ENCODE assay signal across 9 cellular contexts in genomic region chr15:74841761-74842385, GRCh38. TPM values are rescaled to one million over a fixed set of nuclear protein-coding genes. Genes with fewer than 3 reads are reported as not detected.
DNase-seq lines count a peak whose midpoint lies in the region; ATAC-seq and TF ChIP-seq lines count a peak whose summit lies in the region.
"Had no signal": no experiment of that assay in that cellular context is flagged by ENCODE, and none has a peak within 500 bp of the region (broad histone marks: within the 10 kb centered on the region; RNA-seq: fewer than 3 reads in every experiment).

No MANE protein-coding gene starts in this region.

- ATAC-seq in GM19351 (IDR thresholded peaks at IDR 0.05; ENCODE audit: unreplicated experiment) = no peak
- no peak for ATAC-seq in HG02981 (IDR thresholded peaks at IDR 0.05; ENCODE audit: unreplicated experiment)
- no peak for ATAC-seq in GM21786 (IDR thresholded peaks at IDR 0.05; ENCODE audit: unreplicated experiment)

- intact Hi-C loops in esophagus muscularis mucosa (cut with DNase I) (no loop called here), prostate gland (cut with DNase I) (loop anchor here (5.0 kb wide), 2 partner anchors 60 to 65 kb away; partner anchors contain the start of genes CSK and FAM219B)

- H3K9me3 ChIP-seq in esophagus muscularis mucosa = no peaks in the 10 kb centered on the region
- H3K9me3 ChIP-seq in prostate gland = no peaks in the 10 kb centered on the region

- TF ChIP-seq CTCF in RWPE1 (conservative IDR thresholded peaks at IDR 0.05; ENCODE audit: low read depth) = no peak
- no peak for TF ChIP-seq CTCF in esophagus muscularis mucosa (IDR thresholded peaks at IDR 0.05)
- no peak for TF ChIP-seq CTCF in prostate gland (IDR thresholded peaks at IDR 0.05)

- DNase-seq in G401 (ENCODE audit: low spot score) = peak; percentile 37
- DNase-seq in RWPE1 (ENCODE audit: low spot score) = no peak
- no peak for DNase-seq in esophagus muscularis mucosa (ENCODE audit: extremely low spot score)
- no peak for DNase-seq in prostate gland (ENCODE audit: low spot score)
- DNase-seq in H4 (ENCODE audit: low spot score) = no peak

- 82% methylated on average over 13 of the region's 14 CpGs for WGBS in esophagus muscularis mucosa
- 68% methylated on average over 14 of the region's 14 CpGs for WGBS in prostate gland

- peak overlapping the region; percentile 82 to 99 (median 92) for H3K4me3 ChIP-seq in esophagus muscularis mucosa
- peak overlapping the region; percentile 88 to 95 for H3K4me3 ChIP-seq in prostate gland

- TF ChIP-seq EP300 in esophagus muscularis mucosa (IDR thresholded peaks at IDR 0.05) = no peak

- peaks cover 3 to 71% (median 64%) of the 10 kb centered on the region in 4 donors for H3K36me3 ChIP-seq in esophagus muscularis mucosa
- no peaks in the 10 kb centered on the region for H3K36me3 ChIP-seq in prostate gland

- no peak for TF ChIP-seq POLR2A in esophagus muscularis mucosa (IDR thresholded peaks at IDR 0.05; ENCODE audit: low read depth)
- TF ChIP-seq POLR2A in prostate gland (IDR thresholded peaks at IDR 0.05) = no peak

- H3K27me3 ChIP-seq in esophagus muscularis mucosa = no peaks in the 10 kb centered on the region
- no peaks in the 10 kb centered on the region for H3K27me3 ChIP-seq in prostate gland (replicated peaks; ENCODE audit: insufficient read depth)

- H3K4me1 ChIP-seq in esophagus muscularis mucosa (peaks cover 20 to 46% (median 31%) of the 10 kb centered on the region in 4 donors), prostate gland (replicated peaks) (peaks cover 10% of the 10 kb centered on the region)

- in situ Hi-C loops in G401 (cut with HindIII; ENCODE audit: low sequenced_read_pairs) = loop anchor here (5.0 kb wide), 1 partner anchor 75 kb away; no protein-coding TSS in a partner anchor

- POLR2A ChIA-PET in RWPE1 (lab: Yijun Ruan, JAX; ENCODE audit: low non-redundant PET) = interaction anchor here (0.6 to 1.2 kb wide), 3 partner anchors 23 to 64 kb away, joined by 3 to 4 read pairs (median 3); no protein-coding TSS in a partner anchor

- CTCF ChIA-PET in RWPE1 (lab: Yijun Ruan, JAX) = interaction anchor here (0.6 to 1.9 kb wide), 5 partner anchors 15 to 72 kb away, joined by 3 to 12 read pairs (median 3); partner anchors contain the start of genes CPLX3 and FAM219B

- H3K27ac ChIP-seq in RWPE1 = peak overlapping the region; percentile 81
- H3K27ac ChIP-seq in esophagus muscularis mucosa (replicated peaks in 1 of 4) = peak overlapping the region in 2 of 4 donors; percentile 87 to 90
- H3K27ac ChIP-seq in prostate gland = no peak overlapping the region

RNA-seq across cellular contexts. Expression of gene ULK3, which starts 1.1 kb away (rescaled TPM):
- 32.1 and 40.9 TPM in 2 replicates for total RNA-seq in G401 (2014; rRNA removed; shearing (Covaris generic))
- total RNA-seq in esophagus muscularis mucosa (10 to 100 TPM; 24.5 to 49.2 (median 35.4) TPM), prostate gland (10 to 100 TPM; 44.6 to 98.5 TPM)
- 18.2 and 19.7 TPM in 2 replicates for total RNA-seq in H4 (2014; rRNA removed; shearing (Covaris generic))

RNA-seq across cellular contexts. Expression of gene CPLX3, which starts 15.4 kb away (rescaled TPM):
- total RNA-seq in G401 (2014; rRNA removed; shearing (Covaris generic)) = not detected in 2 replicates
- total RNA-seq in esophagus muscularis mucosa (under 1 TPM in 1 of 4 donors, not detected in 3; 0.33 TPM), prostate gland (10 to 100 TPM; 40.5 to 59.8 TPM)
- total RNA-seq in H4 (2014; rRNA removed; shearing (Covaris generic)) = not detected in 2 replicates
- total RNA-seq: subcutaneous adipose tissue had no signal

RNA-seq across cellular contexts. Expression of gene LMAN1L, which starts 29.2 kb away (rescaled TPM):
- total RNA-seq in G401 (2014; rRNA removed; shearing (Covaris generic)) = not detected in 2 replicates
- total RNA-seq in esophagus muscularis mucosa = under 1 TPM in 1 of 4 donors, not detected in 3; 0.66 TPM
- 100 to 1,000 TPM; 219 to 229 TPM for total RNA-seq in prostate gland
- 0.10 TPM in 1 of 2 replicates, not detected in the other for total RNA-seq in H4 (2014; rRNA removed; shearing (Covaris generic))
- total RNA-seq: subcutaneous adipose tissue had no signal

RNA-seq across cellular contexts. Expression of gene SCAMP2, which starts 31.3 kb away (rescaled TPM):
- total RNA-seq in G401 (2014; rRNA removed; shearing (Covaris generic)) = 7.6 and 13.2 TPM in 2 replicates
- 100 to 1,000 TPM in 2 of 4 donors, 10 to 100 TPM in 2; 57.3 to 125 (median 94.9) TPM for total RNA-seq in esophagus muscularis mucosa
- 100 to 1,000 TPM; 101 to 103 TPM for total RNA-seq in prostate gland
- 14.3 and 21.3 TPM in 2 replicates for total RNA-seq in H4 (2014; rRNA removed; shearing (Covaris generic))

RNA-seq across cellular contexts. Expression of gene MPI, which starts 48.0 kb away (rescaled TPM):
- total RNA-seq in G401 (2014; rRNA removed; shearing (Covaris generic)) = 81.8 and 85.8 TPM in 2 replicates
- total RNA-seq in esophagus muscularis mucosa (10 to 100 TPM; 37.4 to 50.7 (median 44.0) TPM), prostate gland (10 to 100 TPM; 48.5 to 91.4 TPM)
- total RNA-seq in H4 (2014; rRNA removed; shearing (Covaris generic)) = 91.1 and 101 TPM in 2 replicates

Comparison
In these comparisons a context has a peak if more than half of its experiments do, and no peak if none do; other contexts are left out.
1. RNA of gene CPLX3, which starts 15.4 kb away (total RNA-seq): 40.5 to 59.8 TPM in prostate gland; 0.33 TPM in esophagus muscularis mucosa, not detected in G401 and not detected in H4; every median in the first group is over 10 times any median in the second.
2. RNA of gene LMAN1L, which starts 29.2 kb away (total RNA-seq): 219 to 229 TPM in prostate gland; 0.66 TPM in esophagus muscularis mucosa, 0.10 TPM in H4 and not detected in G401; every median in the first group is over 100 times any median in the second.